5 cellular contexts compared by ENCODE assay signal in genomic region chr12:132219761-132220160, GRCh38.
A peak's percentile ranks its signal among the peaks of the same experiment; 100 is the strongest.
DNase-seq lines count a peak whose midpoint lies in the region; ATAC-seq, FAIRE-seq and TF ChIP-seq lines count a peak whose summit lies in the region.
"Not testable (repeated sequence)": the region's sequence is repeated elsewhere in the genome, so short reads cannot be mapped to it uniquely, and the experiment has no call there.

No MANE protein-coding gene starts in this region.

- FAIRE-seq in kidney (lab: Jason Lieb, UNC): not testable (repeated sequence)

- H3K4me1 ChIP-seq in BLaER1 (peaks cover 57% of the 10 kb centered on the region), HCT116 (ENCODE audit: control insufficient read depth in 1 of 2, insufficient read depth in 2 of 2, low read length in 2 of 2) (peaks cover 9 to 39% of the 10 kb centered on the region in 2 experiments; a peak in 3 of 4 replicates)
- not testable (repeated sequence) for H3K4me1 ChIP-seq in kidney (ENCODE audit: control insufficient read depth in 1 of 2, insufficient read depth in 1 of 2, low read depth in 1 of 2, low read length in 2 of 2); neural progenitor cell

- peak overlapping the region; percentile 4 for H3K27ac Mint-ChIP-seq in central memory CD8-positive, alpha-beta T cell (ENCODE audit: low read depth)
- not testable (repeated sequence) for H3K27ac Mint-ChIP-seq in neural progenitor cell

- H3K9me2 ChIP-seq in HCT116 (ENCODE audit: insufficient read depth): not testable (repeated sequence)

- H3F3A ChIP-seq in neural progenitor cell (ENCODE audit: low read depth): not testable (repeated sequence)

- not testable (repeated sequence) for H3K9me3 ChIP-seq in BLaER1; HCT116 (ENCODE audit: control insufficient read depth in 1 of 2, insufficient read depth in 1 of 2, low read depth in 1 of 2, low read length in 2 of 2); kidney (ENCODE audit: control insufficient read depth in 1 of 2, low read length in 2 of 2); neural progenitor cell (ENCODE audit: low read depth)

- not testable (repeated sequence) for TF ChIP-seq RAD21 in HCT116 (IDR thresholded peaks at IDR 0.05; ENCODE audit: low read depth)

- H3K4me3 ChIP-seq in BLaER1; kidney (ENCODE audit: low read length in 2 of 2); neural progenitor cell: not testable (repeated sequence)
- H3K4me3 ChIP-seq in HCT116 (replicated peaks in 1 of 2; ENCODE audit: low read depth in 1 of 2, low read length in 2 of 2): peak overlapping the region in 1 of 2 experiments; percentile 46; a peak in 1 of 4 replicates

- H3K79me2 ChIP-seq in HCT116 (ENCODE audit: insufficient read depth, low read length); neural progenitor cell (ENCODE audit: low read depth): not testable (repeated sequence)

- H3K9me3 Mint-ChIP-seq in central memory CD8-positive, alpha-beta T cell; neural progenitor cell: not testable (repeated sequence)

- not testable (repeated sequence) for H3K36me3 ChIP-seq in BLaER1; HCT116 (ENCODE audit: control insufficient read depth in 1 of 2, insufficient read depth in 2 of 2, low read length in 2 of 2); kidney (ENCODE audit: control insufficient read depth in 1 of 2, insufficient read depth in 2 of 2, low read length in 2 of 2); neural progenitor cell

- not testable (repeated sequence) for H4K20me1 ChIP-seq in BLaER1; HCT116 (ENCODE audit: insufficient read depth); neural progenitor cell (ENCODE audit: low read depth)

- H3K27me3 Mint-ChIP-seq in central memory CD8-positive, alpha-beta T cell: not testable (repeated sequence)
- peaks cover 29% of the 10 kb centered on the region for H3K27me3 Mint-ChIP-seq in neural progenitor cell (ENCODE audit: insufficient read depth, low read depth)

- BruUV-seq in HCT116 (replicated peaks; lab: Mats Ljungman, UMichigan): not testable (repeated sequence)

- H3K27ac ChIP-seq in BLaER1: peak overlapping the region; percentile 41; the same call in 1 of the 2 replicates
- not testable (repeated sequence) for H3K27ac ChIP-seq in HCT116 (ENCODE audit: low read depth, low read length); kidney (ENCODE audit: low read depth in 2 of 2, low read length in 2 of 2); neural progenitor cell

- RAD21 ChIA-PET in HCT116 (lab: Charles Lee; ENCODE audit: low non-redundant PET in 1 of 2, low total read pairs in 2 of 2, uncharacterized antibody in 2 of 2, unreplicated experiment in 2 of 2): interaction anchor here (0.6 to 1.4 kb wide), 3 partner anchors 66 to 194 kb away, joined by 3 to 6 read pairs (median 5); no protein-coding TSS in a partner anchor

- intact Hi-C loops in HCT116 (cut with micrococcal nuclease): loop anchor here (2.0 kb wide), 1 partner anchor 65 kb away; no protein-coding TSS in a partner anchor
- intact Hi-C loops in kidney (cut with DNase I): not testable (repeated sequence)

- H3K4me3 Mint-ChIP-seq in central memory CD8-positive, alpha-beta T cell: not testable (repeated sequence)
- peak overlapping the region; percentile 52 for H3K4me3 Mint-ChIP-seq in neural progenitor cell

- not testable (repeated sequence) for ATAC-seq in HCT116; central memory CD8-positive, alpha-beta T cell (replicated peaks; ENCODE audit: extremely low read depth, poor library complexity, severe bottlenecking)

- peak overlapping the region; percentile 71 for H3K4me2 ChIP-seq in BLaER1
- H3K4me2 ChIP-seq in HCT116 (ENCODE audit: low read length): peak overlapping the region; percentile 64
- H3K4me2 ChIP-seq in neural progenitor cell: not testable (repeated sequence)

- CTCF ChIA-PET in HCT116 (lab: Charles Lee): interaction anchor here (0.6 to 1.3 kb wide), 5 partner anchors 9 to 66 kb away, joined by 3 to 33 read pairs (median 3); no protein-coding TSS in a partner anchor

- not testable (repeated sequence) for H3K9ac ChIP-seq in BLaER1; HCT116 (ENCODE audit: low read length); kidney (ENCODE audit: low read length in 2 of 2); neural progenitor cell

- not testable (repeated sequence) for H3K4me1 Mint-ChIP-seq in central memory CD8-positive, alpha-beta T cell; neural progenitor cell

- not testable (repeated sequence) for DNase-seq in HCT116 (ENCODE audit: low read depth, low spot score); central memory CD8-positive, alpha-beta T cell (ENCODE audit: low spot score in 2 of 2); neural progenitor cell (ENCODE audit: low spot score)
- peak; percentile 54 for DNase-seq in kidney

- POLR2A ChIA-PET in HCT116 (lab: Charles Lee): not testable (repeated sequence)

- not testable (repeated sequence) for H3K27me3 ChIP-seq in BLaER1; HCT116 (ENCODE audit: insufficient read depth, low read length)
- peaks cover 69% of the 10 kb centered on the region for H3K27me3 ChIP-seq in neural progenitor cell

- TF ChIP-seq POLR2A in HCT116 (IDR thresholded peaks at IDR 0.05; ENCODE audit: borderline replicate concordance, extremely low read depth, insufficient read depth, insufficient read length): not testable (repeated sequence)

- H3K36me3 Mint-ChIP-seq in central memory CD8-positive, alpha-beta T cell (ENCODE audit: insufficient read depth); neural progenitor cell: not testable (repeated sequence)

- H2AFZ ChIP-seq in HCT116 (ENCODE audit: low read depth, low read length, poor library complexity, severe bottlenecking); neural progenitor cell (replicated peaks): not testable (repeated sequence)

- TF ChIP-seq CTCF in HCT116 (IDR thresholded peaks at IDR 0.05 in 2 of 3, conservative IDR thresholded peaks at IDR 0.05 in 1 of 3; ENCODE audit: borderline replicate concordance in 1 of 3, insufficient read depth in 1 of 3, low read depth in 2 of 3, low read length in 2 of 3); kidney (IDR thresholded peaks at IDR 0.05; ENCODE audit: borderline replicate concordance, extremely low read depth, insufficient read depth); neural progenitor cell (IDR thresholded peaks at IDR 0.05): not testable (repeated sequence)
